ENCODE assay signal across 15 cellular contexts in the genomic region with DNA sequence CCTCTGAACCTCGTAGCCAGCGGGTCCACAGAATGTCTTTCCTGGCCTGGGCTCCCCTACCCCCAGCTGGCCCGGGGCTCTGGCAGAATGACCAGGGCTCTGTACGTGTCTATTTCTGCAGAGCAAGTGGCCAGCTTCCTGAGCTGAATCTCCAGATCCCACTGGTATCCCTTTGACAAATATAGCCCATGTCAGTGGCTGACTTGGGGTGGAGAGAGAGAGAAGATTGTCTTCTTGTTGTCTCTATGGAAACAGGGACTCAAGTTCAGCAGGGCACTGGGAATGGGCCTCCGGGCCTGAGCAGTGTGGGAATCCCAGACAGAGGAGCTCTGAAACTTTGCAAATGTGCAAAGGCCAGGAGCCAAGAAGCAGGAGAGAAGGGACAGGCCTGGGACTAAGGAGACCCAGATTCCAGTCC. TPM values are rescaled to one million over a fixed set of nuclear protein-coding genes. Genes with fewer than 3 reads are reported as not detected.
DNase-seq lines count a peak whose midpoint lies in the region; ATAC-seq, FAIRE-seq and TF ChIP-seq lines count a peak whose summit lies in the region.
"Had no signal": no experiment of that assay in that cellular context is flagged by ENCODE, and none has a peak within 500 bp of the region (broad histone marks: within the 10 kb centered on the region; RNA-seq: fewer than 3 reads in every experiment).

No MANE protein-coding gene starts in this region.

- no peaks in the 10 kb centered on the region for H3K79me2 ChIP-seq in HepG2 (ENCODE audit: insufficient read depth, low read length)

- no peak overlapping the region for H3K4me3 Mint-ChIP-seq in nephron

- TF ChIP-seq POLR2A in HepG2 (IDR thresholded peaks at IDR 0.05; ENCODE audit: insufficient read depth in 1 of 2, low read depth in 2 of 2, low read length in 2 of 2): no peak
- no peak for TF ChIP-seq POLR2A in gastroesophageal sphincter (IDR thresholded peaks at IDR 0.05)
- no peak for TF ChIP-seq POLR2A in prostate gland (IDR thresholded peaks at IDR 0.05)

- POLR2A ChIA-PET in HepG2 (lab: Yijun Ruan, JAX): no interaction called here

- intact Hi-C loops in HepG2 (cut with micrococcal nuclease; ENCODE audit: unreplicated experiment) (no loop called here), aorta (cut with DNase I) (no loop called here), prostate gland (cut with DNase I) (no loop called here)

- peaks cover 47% of the 10 kb centered on the region for H3K4me1 Mint-ChIP-seq in nephron

- CTCF ChIA-PET in HepG2 (lab: Yijun Ruan, JAX; ENCODE audit: low intra/inter-chr PET ratio, low total read pairs): no interaction called here

- in situ Hi-C loops in HepG2 (cut with HindIII; ENCODE audit: extremely low pct_ligation_motif_present, low pct_unique_long_range_greater_than_20kb): no loop called here

- H3K9me3 ChIP-seq in liver (ENCODE audit: control insufficient read depth in 4 of 4, low read length in 3 of 4) (no peaks in the 10 kb centered on the region), HepG2 (ENCODE audit: low read length) (no peaks in the 10 kb centered on the region), gastroesophageal sphincter (no peaks in the 10 kb centered on the region), aorta (ENCODE audit: control insufficient read depth, low read length) (no peaks in the 10 kb centered on the region), prostate gland (no peaks in the 10 kb centered on the region)
- no peaks in the 10 kb centered on the region for H3K9me3 ChIP-seq in effector memory CD4-positive, alpha-beta T cell (ENCODE audit: control insufficient read depth, low read length)

- no peaks in the 10 kb centered on the region for H3K27me3 ChIP-seq in liver (ENCODE audit: control insufficient read depth in 4 of 4, insufficient read depth in 4 of 4, low read length in 3 of 4)
- H3K27me3 ChIP-seq in HepG2 (ENCODE audit: control insufficient read depth in 1 of 2, insufficient read depth in 2 of 2, low read length in 2 of 2): peaks cover 5 to 44% of the 10 kb centered on the region in 2 experiments
- H3K27me3 ChIP-seq in gastroesophageal sphincter: peaks cover 8% of the 10 kb centered on the region
- no peaks in the 10 kb centered on the region for H3K27me3 ChIP-seq in aorta (ENCODE audit: control insufficient read depth in 1 of 2, insufficient read depth in 2 of 2, low read length in 1 of 2)
- no peaks in the 10 kb centered on the region for H3K27me3 ChIP-seq in prostate gland (replicated peaks; ENCODE audit: insufficient read depth)
- H3K27me3 ChIP-seq in effector memory CD4-positive, alpha-beta T cell (replicated peaks; ENCODE audit: control insufficient read depth, insufficient read depth, low read length, poor library complexity, severe bottlenecking): no peaks in the 10 kb centered on the region

- peak overlapping the region; percentile 53 to 69 (median 55) for H3K27ac Mint-ChIP-seq in nephron
- H3K27ac Mint-ChIP-seq: activated T-helper 2 cell treated with anti-CD3 and anti-CD28 coated beads, Interferon-gamma antibody, Interleukin-2, Interleukin-4, amounts not matched to agents 10 μg/mL and 5 μg/mL and 100 μg/mL, durations not matched to agents 14 hours and 24 hours and 36 hours; naive thymus-derived CD4-positive, alpha-beta T cell had no signal

- H3K36me3 ChIP-seq in liver (ENCODE audit: control insufficient read depth in 4 of 4, insufficient read depth in 3 of 4, low read depth in 1 of 4, low read length in 3 of 4) (peaks cover 0 to 11% (median 0%) of the 10 kb centered on the region in 4 donors), HepG2 (replicated peaks in 1 of 2; ENCODE audit: control insufficient read depth in 1 of 2, insufficient read depth in 2 of 2, low read length in 2 of 2) (no peaks in the 10 kb centered on the region), gastroesophageal sphincter (no peaks in the 10 kb centered on the region), aorta (ENCODE audit: control insufficient read depth in 1 of 2, insufficient read depth in 2 of 2, low read length in 1 of 2) (peaks cover 0 to 2% of the 10 kb centered on the region in 2 donors), prostate gland (no peaks in the 10 kb centered on the region)
- no peaks in the 10 kb centered on the region for H3K36me3 ChIP-seq in effector memory CD4-positive, alpha-beta T cell (ENCODE audit: control insufficient read depth, insufficient read depth, low read length)

- FAIRE-seq in HepG2 (lab: Jason Lieb, UNC): no peak
- no peak for FAIRE-seq in urothelium cell line (lab: Jason Lieb, UNC)
- FAIRE-seq: islet of Langerhans had no signal

- ATAC-seq in HepG2 (no peak; the same call in 2 of the 3 replicates), gastroesophageal sphincter (peak; percentile 26), aorta (ENCODE audit: low FRiP score) (peak; percentile 19)

- TF ChIP-seq CTCF in liver (IDR thresholded peaks at IDR 0.05; ENCODE audit: low read depth, low read length, missing input control) (no peak), HepG2 (CRISPR knock-in tag; IDR thresholded peaks at IDR 0.05) (no peak), gastroesophageal sphincter (IDR thresholded peaks at IDR 0.05) (no peak), nephron (IDR thresholded peaks at IDR 0.05; ENCODE audit: unreplicated experiment in 3 of 3) (no peak), prostate gland (IDR thresholded peaks at IDR 0.05) (no peak)

- DNase-seq in HepG2 (ENCODE audit: low spot score) (no peak), aorta (no peak), urothelium cell line (ENCODE audit: low spot score) (no peak), prostate gland (ENCODE audit: low spot score) (no peak)
- DNase-seq in effector memory CD4-positive, alpha-beta T cell: no peak
- DNase-seq: activated CD4-positive, alpha-beta T cell treated with anti-CD3 and anti-CD28 coated beads, Interleukin-2, amount 50 U/mL, for 48 hours; anterior cingulate cortex; foreskin fibroblast; naive thymus-derived CD4-positive, alpha-beta T cell had no signal

- 68% methylated on average over 5 of the region's 5 CpGs for WGBS in liver
- 0% methylated on average over 3 of the region's 5 CpGs for WGBS in HepG2 (ENCODE audit: low lambda C conversion rate)
- 18 to 44% methylated on average over 2 to 3 of the region's 5 CpGs for WGBS in gastroesophageal sphincter (ENCODE audit: low coverage in 1 of 2), 2 donors
- WGBS in aorta, 2 donors: 47 to 50% methylated on average over 5 of the region's 5 CpGs
- WGBS in prostate gland: 69% methylated on average over 5 of the region's 5 CpGs

- peaks cover 0 to 14% (median 2%) of the 10 kb centered on the region in 4 donors for H3K4me1 ChIP-seq in liver (ENCODE audit: control insufficient read depth in 4 of 4, insufficient read depth in 4 of 4, low read length in 3 of 4)
- H3K4me1 ChIP-seq in HepG2 (ENCODE audit: insufficient read depth, low read length): no peaks in the 10 kb centered on the region
- peaks cover 0 to 15% (median 0%) of the 10 kb centered on the region in 3 donors for H3K4me1 ChIP-seq in gastroesophageal sphincter
- peaks cover 0 to 1% of the 10 kb centered on the region in 2 donors for H3K4me1 ChIP-seq in aorta (ENCODE audit: control insufficient read depth in 1 of 2, insufficient read depth in 2 of 2, low read length in 2 of 2)
- no peaks in the 10 kb centered on the region for H3K4me1 ChIP-seq in prostate gland (replicated peaks)
- no peaks in the 10 kb centered on the region for H3K4me1 ChIP-seq in effector memory CD4-positive, alpha-beta T cell (ENCODE audit: control insufficient read depth, insufficient read depth, low read length, poor library complexity, severe bottlenecking)

- H3K27me3 Mint-ChIP-seq in nephron (ENCODE audit: low read depth): peaks cover 22% of the 10 kb centered on the region

- H3K9me3 Mint-ChIP-seq in nephron: no peaks in the 10 kb centered on the region
- H3K9me3 Mint-ChIP-seq: activated T-helper 2 cell treated with anti-CD3 and anti-CD28 coated beads, Interferon-gamma antibody, Interleukin-2, Interleukin-4, amounts not matched to agents 10 μg/mL and 5 μg/mL and 100 μg/mL, durations not matched to agents 14 hours and 24 hours and 36 hours had no signal

- H3K4me3 ChIP-seq in liver (ENCODE audit: low read depth in 1 of 3, low read length in 3 of 3) (no peak overlapping the region), HepG2 (replicated peaks in 1 of 3; ENCODE audit: insufficient read depth in 1 of 3, low read depth in 2 of 3, low read length in 3 of 3) (no peak overlapping the region), gastroesophageal sphincter (no peak overlapping the region), aorta (ENCODE audit: low read length in 2 of 2) (no peak overlapping the region), prostate gland (no peak overlapping the region)
- H3K4me3 ChIP-seq in effector memory CD4-positive, alpha-beta T cell (ENCODE audit: insufficient read depth, low read depth, low read length, poor library complexity, severe bottlenecking): no peak overlapping the region

- H2AFZ ChIP-seq in HepG2 (ENCODE audit: low read length): no peak overlapping the region

- H3K36me3 Mint-ChIP-seq in nephron (ENCODE audit: low read depth): peaks cover 3% of the 10 kb centered on the region
- H3K36me3 Mint-ChIP-seq: naive thymus-derived CD4-positive, alpha-beta T cell had no signal

- TF ChIP-seq EP300 in HepG2 (IDR thresholded peaks at IDR 0.05; ENCODE audit: low read depth in 2 of 2, low read length in 2 of 2) (no peak), HepG2 (CRISPR knock-in tag; IDR thresholded peaks at IDR 0.05; ENCODE audit: borderline replicate concordance) (no peak), gastroesophageal sphincter (IDR thresholded peaks at IDR 0.05) (no peak)

- H3K4me2 ChIP-seq in HepG2 (ENCODE audit: low read depth, low read length): no peak overlapping the region
- H3K4me2 ChIP-seq: KMS-11 had no signal

- no TSS peak for BruUV-seq in HepG2 (replicated peaks; lab: Mats Ljungman, UMichigan)

- peak in 1 of 2 donors; percentile 7 for TF ChIP-seq RAD21 in liver (IDR thresholded peaks at IDR 0.05)
- no peak for TF ChIP-seq RAD21 in HepG2 (CRISPR knock-in tag; IDR thresholded peaks at IDR 0.05)

- H3K27ac ChIP-seq in liver (ENCODE audit: low read depth in 1 of 2, low read length in 2 of 2) (peak overlapping the region; percentile 38 to 40), HepG2 (ENCODE audit: extremely low read length, insufficient read depth, low read length) (no peak overlapping the region), gastroesophageal sphincter (peak overlapping the region in 1 of 4 donors; percentile 44), aorta (ENCODE audit: low read depth in 1 of 2, low read length in 2 of 2) (no peak overlapping the region), prostate gland (no peak overlapping the region)
- no peak overlapping the region for H3K27ac ChIP-seq in effector memory CD4-positive, alpha-beta T cell (ENCODE audit: insufficient read depth, low read length, poor library complexity, severe bottlenecking)
- H3K27ac ChIP-seq: KMS-11 had no signal

- H3K9ac ChIP-seq in liver (ENCODE audit: low read depth in 1 of 2, low read length in 2 of 2): no peak overlapping the region
- H3K9ac ChIP-seq in HepG2 (ENCODE audit: insufficient read depth, low read depth, low read length): no peak overlapping the region
- H3K9ac ChIP-seq: KMS-11 had no signal

- H4K20me1 ChIP-seq in HepG2 (ENCODE audit: insufficient read depth, low read length): 0 out of 2 replicates have a peak, but pooled peaks cover 1% of the 10 kb centered on the region

RNA-seq across cellular contexts. Expression of a gene that starts 33.9 kb away (rescaled TPM):
- 10 to 100 TPM in 1 of 2 donors, 1 to 10 TPM in 1; 7.8 to 64.8 TPM for total RNA-seq in liver
- 10 to 100 TPM; 26.8 to 37.7 TPM for polyA plus RNA-seq in liver
- total RNA-seq in HepG2 (2016; rRNA removed; fragmentation: Illumina TruSeq; extraction: Trizol): not detected in 2 replicates
- not detected in 2 replicates for total RNA-seq in HepG2 (2016; cell fraction: cytosol; rRNA removed; fragmentation: Illumina TruSeq; extraction: Trizol; ENCODE audit: low read depth)
- total RNA-seq in HepG2 (2016; cell fraction: insoluble cytoplasmic fraction; rRNA removed; fragmentation: Illumina TruSeq; extraction: Trizol): not detected in 2 replicates
- not detected in 2 replicates for total RNA-seq in HepG2 (2016; cell fraction: membrane; rRNA removed; fragmentation: Illumina TruSeq; extraction: Trizol)
- not detected in 2 replicates for total RNA-seq in HepG2 (2016; cell fraction: nucleus; rRNA removed; fragmentation: Illumina TruSeq; extraction: Trizol)
- polyA plus RNA-seq in HepG2 (2011; rRNA removed): not detected in 2 replicates
- not detected in 2 replicates for polyA plus RNA-seq in HepG2 (2011; cell fraction: cytosol; rRNA removed)
- not detected in 2 replicates for polyA plus RNA-seq in HepG2 (2011; cell fraction: nucleus; rRNA removed)
- not detected in 2 replicates for polyA plus RNA-seq in HepG2 (2012)
- polyA plus RNA-seq in HepG2 (2016; cell fraction: cytosol; fragmentation: Illumina TruSeq; extraction: Trizol; ENCODE audit: low read depth): not detected in 2 replicates
- polyA plus RNA-seq in HepG2 (2016; cell fraction: insoluble cytoplasmic fraction; fragmentation: Illumina TruSeq; extraction: Trizol; ENCODE audit: low read depth): not detected in 2 replicates
- polyA plus RNA-seq in HepG2 (2016; cell fraction: membrane; fragmentation: Illumina TruSeq; extraction: Trizol; ENCODE audit: low read depth): not detected in 2 replicates
- not detected in 2 replicates for polyA plus RNA-seq in HepG2 (2016; cell fraction: nucleus; fragmentation: Illumina TruSeq; extraction: Trizol; ENCODE audit: insufficient read depth, low read depth)
- 0.14 TPM in 1 of 2 replicates, not detected in the other for polyA minus RNA-seq in HepG2 (2011; rRNA and poly(A)+ RNA removed; ENCODE audit: low replicate concordance)
- not detected in 2 replicates for polyA minus RNA-seq in HepG2 (2011; cell fraction: cytosol; rRNA and poly(A)+ RNA removed)
- not detected in 2 replicates for polyA minus RNA-seq in HepG2 (2011; cell fraction: nucleus; rRNA and poly(A)+ RNA removed)
- 10 to 100 TPM; 22.5 to 57.6 (median 41.4) TPM for total RNA-seq in gastroesophageal sphincter
- total RNA-seq in aorta: 100 to 1,000 TPM in 1 of 2 donors, 10 to 100 TPM in 1; 65.6 to 136 TPM
- 10 to 100 TPM; 25.5 to 73.9 TPM for polyA plus RNA-seq in aorta
- 10 to 100 TPM; 34.6 to 43.9 TPM for total RNA-seq in prostate gland
- total RNA-seq: activated T-helper 2 cell treated with anti-CD3 and anti-CD28 coated beads, Interferon-gamma antibody, Interleukin-2, Interleukin-4, amounts not matched to agents 10 μg/mL and 5 μg/mL and 100 μg/mL, durations not matched to agents 14 hours and 24 hours and 36 hours; naive thymus-derived CD4-positive, alpha-beta T cell had no signal
- polyA plus RNA-seq: naive thymus-derived CD4-positive, alpha-beta T cell had no signal

Comparison
In these comparisons a context has a peak if more than half of its experiments do, and no peak if none do; other contexts are left out.
1. H3K27ac ChIP-seq: peak in liver (2 of 2); none in HepG2 (single experiment), aorta (0 of 2), prostate gland (0 of 2) and effector memory CD4-positive, alpha-beta T cell (single experiment).
2. RNA of a gene that starts 33.9 kb away (total RNA-seq): 65.6 to 136 TPM in aorta, 7.8 to 64.8 TPM in liver, 22.5 to 57.6 TPM in gastroesophageal sphincter and 34.6 to 43.9 TPM in prostate gland; not detected in HepG2; every median in the first group is over 4 times any median in the second.